Comparison of ENCODE assay signal across 9 cellular contexts in genomic region chr20:41245086-41245707, GRCh38.
DNase-seq lines count a peak whose midpoint lies in the region; ATAC-seq and TF ChIP-seq lines count a peak whose summit lies in the region.
"Had no signal": no experiment of that assay in that cellular context is flagged by ENCODE, and none has a peak within 500 bp of the region (broad histone marks: within the 10 kb centered on the region; RNA-seq: fewer than 3 reads in every experiment).

No MANE protein-coding gene starts in this region.

- dilution Hi-C loops in IMR-90 (cut with HindIII; ENCODE audit: low sequenced_read_pairs, unreplicated experiment), result no loop called here

- peaks cover 21% of the 10 kb centered on the region for H3K4me1 ChIP-seq in IMR-90 (ENCODE audit: control insufficient read depth, insufficient read depth, low read length)
- H3K4me1 ChIP-seq in hepatocyte (ENCODE audit: insufficient read depth), result peaks cover 33% of the 10 kb centered on the region

- H3K36me3 ChIP-seq in IMR-90 (ENCODE audit: control insufficient read depth, insufficient read depth, low read length) (no peaks in the 10 kb centered on the region), hepatocyte (replicated peaks; ENCODE audit: insufficient read depth, low read depth) (no peaks in the 10 kb centered on the region)

- 0 out of 2 replicates have a peak overlapping the region, but pooled peaks have one; percentile 2 for H3K14ac ChIP-seq in IMR-90 (replicated peaks; ENCODE audit: low read depth, low read length)

- TF ChIP-seq POLR2A in IMR-90 (IDR thresholded peaks at IDR 0.05; ENCODE audit: low read depth, low read length), result no peak

- no peak overlapping the region for H2BK120ac ChIP-seq in IMR-90 (ENCODE audit: low read depth, low read length)

- peaks cover 10% of the 10 kb centered on the region for H3K9me1 ChIP-seq in IMR-90 (ENCODE audit: insufficient read depth, low read length)

- no peaks in the 10 kb centered on the region for H3K79me2 ChIP-seq in hepatocyte

- no peak for TF ChIP-seq RAD21 in IMR-90 (IDR thresholded peaks at IDR 0.05; ENCODE audit: low read length)

- POLR2A ChIA-PET in IMR-90 (lab: Charles Lee; ENCODE audit: unreplicated experiment), result no interaction called here

- CTCF ChIA-PET in IMR-90 (lab: Yijun Ruan, JAX), result interaction anchor here (0.8 to 1.0 kb wide), 2 partner anchors 9 to 21 kb away, joined by 3 read pairs; no protein-coding TSS in a partner anchor

- H3K27ac Mint-ChIP-seq in stimulated activated effector memory CD8-positive, alpha-beta T cell treated with anti-CD3 and anti-CD28 coated beads, Interleukin-12 subunit alpha, Interleukin-12 subunit beta, amount 100 ng/mL, for 72 hours, result no peak overlapping the region
- H3K27ac Mint-ChIP-seq: T-helper 1 cell treated with Interleukin-12 subunit alpha and Interleukin-12 subunit beta and Interleukin-4 antibody, amounts not matched to agents 30 μg/mL and 1 μg/mL, for 36 hours had no signal

- H3K9me3 ChIP-seq in IMR-90 (ENCODE audit: control insufficient read depth, insufficient read depth, low read length) (no peaks in the 10 kb centered on the region), hepatocyte (ENCODE audit: low read depth) (no peaks in the 10 kb centered on the region)

- no peak overlapping the region for H4K8ac ChIP-seq in IMR-90 (ENCODE audit: low read depth in 2 of 2, low read length in 2 of 2)

- DNase-seq in IMR-90, result peak; percentile 42
- peak; percentile 46 for DNase-seq in astrocyte of the hippocampus (ENCODE audit: low read depth, low spot score)
- peak; percentile 80 for DNase-seq in inferior parietal cortex (ENCODE audit: extremely low spot score)
- no peak for DNase-seq in stimulated activated effector memory CD8-positive, alpha-beta T cell treated with anti-CD3 and anti-CD28 coated beads, Interleukin-12 subunit alpha, Interleukin-12 subunit beta, amount 100 ng/mL, for 72 hours (ENCODE audit: low spot score in 2 of 2)
- DNase-seq in hepatocyte (ENCODE audit: low spot score), result no peak
- no peak for DNase-seq in NCI-H524 treated with DMSO at 0.1 percent for 48 hours (lab: John Stamatoyannopoulos, UW)
- no peak for DNase-seq in activated CD4-positive, CD25-positive, alpha-beta regulatory T cell treated with anti-CD3 and anti-CD28 coated beads, Interleukin-2, amount 50 U/mL, for 72 hours
- DNase-seq: effector CD4-positive, alpha-beta T cell had no signal

- H3K56ac ChIP-seq in IMR-90 (ENCODE audit: extremely low read depth, insufficient read depth, low read length), result no peak overlapping the region

- H3K4me2 ChIP-seq in IMR-90 (ENCODE audit: low read depth, low read length) (no peak overlapping the region), hepatocyte (no peak overlapping the region)

- no TSS peak for BruUV-seq in IMR-90 (replicated peaks; lab: Mats Ljungman, UMichigan)

- no peak overlapping the region for H2BK5ac ChIP-seq in IMR-90 (ENCODE audit: low read depth, low read length, poor library complexity, severe bottlenecking)

- H4K5ac ChIP-seq in IMR-90 (ENCODE audit: low read depth, low read length), result no peak overlapping the region

- H2AFZ ChIP-seq in IMR-90 (replicated peaks; ENCODE audit: low read length, poor library complexity), result no peak overlapping the region
- no peak overlapping the region for H2AFZ ChIP-seq in hepatocyte

- no peak overlapping the region for H3K18ac ChIP-seq in IMR-90 (ENCODE audit: low read depth, low read length)

- H2BK15ac ChIP-seq in IMR-90 (ENCODE audit: low read depth, low read length), result no peak overlapping the region

- H3K4ac ChIP-seq in IMR-90 (ENCODE audit: low read depth, low read length), result no peak overlapping the region

- no peaks in the 10 kb centered on the region for H3K27me3 ChIP-seq in IMR-90 (ENCODE audit: control insufficient read depth, insufficient read depth, low read length)
- no peaks in the 10 kb centered on the region for H3K27me3 ChIP-seq in hepatocyte

- H3K9me2 ChIP-seq in hepatocyte (replicated peaks; ENCODE audit: insufficient read depth), result no peaks in the 10 kb centered on the region

- in situ Hi-C loops in IMR-90 (cut with MboI; ENCODE audit: low sequenced_read_pairs), result no loop called here

- H3K79me1 ChIP-seq in IMR-90 (ENCODE audit: low read depth in 1 of 2, low read length in 2 of 2), result peaks cover 25 to 75% of the 10 kb centered on the region in 2 experiments

- peak; percentile 12; the same call in 1 of the 2 replicates for ATAC-seq in IMR-90 (ENCODE audit: low read depth)
- ATAC-seq in stimulated activated effector memory CD8-positive, alpha-beta T cell treated with anti-CD3 and anti-CD28 coated beads, Interleukin-12 subunit alpha, Interleukin-12 subunit beta, amount 100 ng/mL, for 72 hours, result peak; percentile 58

- H3K27ac ChIP-seq in IMR-90 (ENCODE audit: insufficient read depth, low read length) (no peak overlapping the region), hepatocyte (no peak overlapping the region)

- no peak overlapping the region for H2BK20ac ChIP-seq in IMR-90 (ENCODE audit: low read depth, low read length)

- WGBS in IMR-90 (ENCODE audit: extremely low coverage in 2 of 2, insufficient read length in 1 of 2), 2 experiments, result no CpG with 5 or more reads among the region's 2 CpGs
- 47% methylated on average over 2 of the region's 2 CpGs for WGBS in hepatocyte (ENCODE audit: low lambda C conversion rate, missing lambda C conversion rate)

- H4K91ac ChIP-seq in IMR-90 (ENCODE audit: insufficient read depth, low read depth, low read length), result no peak overlapping the region

- H3K9ac ChIP-seq in IMR-90 (ENCODE audit: low read depth, low read length), result no peak overlapping the region

- H3K9me3 Mint-ChIP-seq in stimulated activated effector memory CD8-positive, alpha-beta T cell treated with anti-CD3 and anti-CD28 coated beads, Interleukin-12 subunit alpha, Interleukin-12 subunit beta, amount 100 ng/mL, for 72 hours, result no peaks in the 10 kb centered on the region
- H3K9me3 Mint-ChIP-seq: T-helper 1 cell treated with Interleukin-12 subunit alpha and Interleukin-12 subunit beta and Interleukin-4 antibody, amounts not matched to agents 30 μg/mL and 1 μg/mL, for 36 hours had no signal

- no peak overlapping the region for H3K23ac ChIP-seq in IMR-90 (ENCODE audit: low read depth, low read length)

- H4K20me1 ChIP-seq in IMR-90 (ENCODE audit: insufficient read depth, low read length), result no peaks in the 10 kb centered on the region; the same call in 1 of the 2 replicates
- H4K20me1 ChIP-seq in hepatocyte (ENCODE audit: insufficient read depth, poor library complexity, severe bottlenecking), result no peaks in the 10 kb centered on the region

- no peak overlapping the region for H2AK5ac ChIP-seq in IMR-90 (ENCODE audit: low read depth, low read length)

- H3K4me1 Mint-ChIP-seq in stimulated activated effector memory CD8-positive, alpha-beta T cell treated with anti-CD3 and anti-CD28 coated beads, Interleukin-12 subunit alpha, Interleukin-12 subunit beta, amount 100 ng/mL, for 72 hours, result peaks cover 5% of the 10 kb centered on the region

- TF ChIP-seq CTCF in IMR-90 (conservative IDR thresholded peaks at IDR 0.05; ENCODE audit: low read depth, low read length) (no peak), hepatocyte (IDR thresholded peaks at IDR 0.05; ENCODE audit: poor library complexity) (no peak)

- no peak overlapping the region for H2AK9ac ChIP-seq in IMR-90 (replicated peaks; ENCODE audit: low read depth, low read length, poor library complexity)

- no peak overlapping the region for H3K4me3 Mint-ChIP-seq in stimulated activated effector memory CD8-positive, alpha-beta T cell treated with anti-CD3 and anti-CD28 coated beads, Interleukin-12 subunit alpha, Interleukin-12 subunit beta, amount 100 ng/mL, for 72 hours
- H3K4me3 Mint-ChIP-seq: T-helper 1 cell treated with Interleukin-12 subunit alpha and Interleukin-12 subunit beta and Interleukin-4 antibody, amounts not matched to agents 30 μg/mL and 1 μg/mL, for 36 hours had no signal

- intact Hi-C loops in IMR-90 (cut with micrococcal nuclease), result loop anchor here (5.0 kb wide), 1 partner anchor 72 kb away; the partner anchor contains the start of gene ZHX3

- H3K4me3 ChIP-seq in IMR-90 (ENCODE audit: insufficient read depth, low read depth, low read length), result no peak overlapping the region
- no peak overlapping the region for H3K4me3 ChIP-seq in hepatocyte

- H3K36me3 Mint-ChIP-seq in stimulated activated effector memory CD8-positive, alpha-beta T cell treated with anti-CD3 and anti-CD28 coated beads, Interleukin-12 subunit alpha, Interleukin-12 subunit beta, amount 100 ng/mL, for 72 hours, result no peaks in the 10 kb centered on the region

TF ChIP-seq in IMR-90, 13 proteins besides CTCF, POLR2A, EP300 and RAD21:
- TF ChIP-seq RCOR1 (IDR thresholded peaks at IDR 0.05; ENCODE audit: insufficient replicate concordance, low read length), result no peak
- no peak for TF ChIP-seq MXI1 (IDR thresholded peaks at IDR 0.05; ENCODE audit: borderline replicate concordance, low read depth, low read length)
- no peak for TF ChIP-seq MAFK (IDR thresholded peaks at IDR 0.05; ENCODE audit: low read depth, low read length)
- TF ChIP-seq CEBPB (IDR thresholded peaks at IDR 0.05; ENCODE audit: low read depth, low read length), result no peak
- no peak for TF ChIP-seq NFE2L2 (IDR thresholded peaks at IDR 0.05; ENCODE audit: low read depth, low read length)
- TF ChIP-seq RFX5 (IDR thresholded peaks at IDR 0.05; ENCODE audit: low read depth, low read length), result no peak
- peak; percentile 52; the same call in 1 of the 2 replicates for TF ChIP-seq FOS (IDR thresholded peaks at IDR 0.05; ENCODE audit: low read depth, low read length)
- no peak for TF ChIP-seq MAZ (IDR thresholded peaks at IDR 0.05; ENCODE audit: borderline replicate concordance, low read depth, low read length)
- TF ChIP-seq ELK1 (IDR thresholded peaks at IDR 0.05; ENCODE audit: borderline replicate concordance, low read depth, low read length), result no peak

Comparison
In these comparisons a context has a peak if more than half of its experiments do, and no peak if none do; other contexts are left out.
1. DNase-seq: peak in IMR-90 (single experiment), astrocyte of the hippocampus (single experiment) and inferior parietal cortex (single experiment); none in stimulated activated effector memory CD8-positive, alpha-beta T cell treated with anti-CD3 and anti-CD28 coated beads, Interleukin-12 subunit alpha, Interleukin-12 subunit beta, amount 100 ng/mL, for 72 hours (0 of 2), hepatocyte (single experiment), NCI-H524 treated with DMSO at 0.1 percent for 48 hours (single experiment) and activated CD4-positive, CD25-positive, alpha-beta regulatory T cell treated with anti-CD3 and anti-CD28 coated beads, Interleukin-2, amount 50 U/mL, for 72 hours (single experiment).